8 cellular contexts compared by ENCODE assay signal in the genomic region with DNA sequence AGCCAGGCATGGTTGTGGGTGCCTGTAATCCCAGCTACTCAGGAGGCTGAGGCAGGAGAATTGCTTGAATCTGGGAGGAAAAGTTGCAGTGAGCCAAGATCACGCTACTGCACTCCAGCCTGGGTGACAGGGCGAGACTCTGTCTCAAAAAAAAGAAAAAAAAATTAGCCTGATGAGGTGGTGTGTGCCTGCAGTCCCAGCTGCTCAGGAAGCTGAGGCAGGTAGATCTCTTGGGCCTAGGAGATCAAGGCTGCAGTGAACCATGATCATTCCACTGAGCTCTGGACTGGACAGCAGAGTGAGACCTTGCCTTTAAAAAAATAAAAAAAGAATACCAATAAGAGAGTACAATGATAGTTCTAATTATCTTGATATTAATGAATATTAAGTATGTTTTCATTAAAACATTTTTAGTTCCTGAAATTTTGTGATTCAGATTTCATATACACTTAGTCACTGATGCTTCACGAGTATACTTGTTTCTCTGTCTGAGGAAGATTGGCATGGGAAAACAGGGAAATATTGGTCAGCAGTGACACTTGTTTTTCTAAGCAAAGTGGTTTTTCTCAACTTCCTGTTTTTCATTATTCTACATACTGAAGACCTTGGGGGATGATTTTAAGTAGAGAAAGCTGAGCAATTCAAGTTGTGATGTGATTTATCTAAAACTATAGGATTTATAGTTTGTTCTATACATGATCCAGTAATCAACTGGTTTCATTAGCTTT.
DNase-seq lines count a peak whose midpoint lies in the region; TF ChIP-seq lines count a peak whose summit lies in the region.

No MANE protein-coding gene starts in this region.

- H3K36me3 Mint-ChIP-seq in activated naive CD4-positive, alpha-beta T cell treated with anti-CD3 and anti-CD28 coated beads for 36 hours (ENCODE audit: low read depth), result peaks cover 2% of the 10 kb centered on the region
- H3K36me3 Mint-ChIP-seq in activated CD4-positive, alpha-beta memory T cell treated with anti-CD3 and anti-CD28 coated beads for 36 hours, result peaks cover 3% of the 10 kb centered on the region

- H3K9me3 ChIP-seq in transverse colon (no peaks in the 10 kb centered on the region), HAP-1 (no peaks in the 10 kb centered on the region)

- peak overlapping the region; percentile 59 for H3K27ac Mint-ChIP-seq in activated naive CD4-positive, alpha-beta T cell treated with anti-CD3 and anti-CD28 coated beads for 36 hours
- peak overlapping the region; percentile 84 for H3K27ac Mint-ChIP-seq in activated CD4-positive, alpha-beta memory T cell treated with anti-CD3 and anti-CD28 coated beads for 36 hours

- H3K9me3 Mint-ChIP-seq in activated naive CD4-positive, alpha-beta T cell treated with anti-CD3 and anti-CD28 coated beads for 36 hours, result no peaks in the 10 kb centered on the region
- H3K9me3 Mint-ChIP-seq in activated CD4-positive, alpha-beta memory T cell treated with anti-CD3 and anti-CD28 coated beads for 36 hours, result no peaks in the 10 kb centered on the region

- TF ChIP-seq CTCF in transverse colon (IDR thresholded peaks at IDR 0.05), result no peak

- H3K4me3 Mint-ChIP-seq in activated naive CD4-positive, alpha-beta T cell treated with anti-CD3 and anti-CD28 coated beads for 36 hours, result no peak overlapping the region
- no peak overlapping the region for H3K4me3 Mint-ChIP-seq in activated CD4-positive, alpha-beta memory T cell treated with anti-CD3 and anti-CD28 coated beads for 36 hours

- peaks cover 0 to 5% (median 0%) of the 10 kb centered on the region in 4 donors for H3K4me1 ChIP-seq in transverse colon
- no peaks in the 10 kb centered on the region for H3K4me1 ChIP-seq in HAP-1

- H3K27me3 Mint-ChIP-seq in activated naive CD4-positive, alpha-beta T cell treated with anti-CD3 and anti-CD28 coated beads for 36 hours (ENCODE audit: low read depth), result no peaks in the 10 kb centered on the region
- no peaks in the 10 kb centered on the region for H3K27me3 Mint-ChIP-seq in activated CD4-positive, alpha-beta memory T cell treated with anti-CD3 and anti-CD28 coated beads for 36 hours

- no peak overlapping the region for H3K4me3 ChIP-seq in transverse colon
- no peak overlapping the region for H3K4me3 ChIP-seq in HAP-1

- H3K27me3 ChIP-seq in transverse colon (no peaks in the 10 kb centered on the region), HAP-1 (ENCODE audit: low read depth) (no peaks in the 10 kb centered on the region)

- WGBS in transverse colon (ENCODE audit: low coverage in 1 of 2), 2 donors, result 64 to 70% methylated on average over 3 of the region's 3 CpGs

- no peak for DNase-seq in activated naive CD4-positive, alpha-beta T cell treated with anti-CD3 and anti-CD28 coated beads for 36 hours
- no peak for DNase-seq in activated naive CD4-positive, alpha-beta T cell (lab: John Stamatoyannopoulos, UW)
- peak; percentile 22 for DNase-seq in activated CD4-positive, alpha-beta memory T cell treated with anti-CD3 and anti-CD28 coated beads for 36 hours
- DNase-seq in germinal center (ENCODE audit: low spot score), result peak; percentile 16
- DNase-seq in transverse colon, result no peak
- no peak for DNase-seq in HAP-1 (ENCODE audit: low spot score in 2 of 2)
- DNase-seq in NCI-H510A (lab: John Stamatoyannopoulos, UW), result no peak
- DNase-seq in posterior vena cava (ENCODE audit: low spot score), result no peak

- no peak for TF ChIP-seq EP300 in transverse colon (IDR thresholded peaks at IDR 0.05; ENCODE audit: low read depth)

- intact Hi-C loops in activated naive CD4-positive, alpha-beta T cell treated with anti-CD3 and anti-CD28 coated beads for 36 hours (cut with micrococcal nuclease), result no loop called here
- intact Hi-C loops in activated CD4-positive, alpha-beta memory T cell treated with anti-CD3 and anti-CD28 coated beads for 36 hours (cut with micrococcal nuclease), result no loop called here
- intact Hi-C loops in transverse colon (cut with DNase I; ENCODE audit: low total_unique reads) (no loop called here), posterior vena cava (cut with DNase I) (no loop called here)

- in situ Hi-C loops in transverse colon (cut with MboI; ENCODE audit: low pct_ligation_motif_present in 1 of 4, low pct_unique_long_range_greater_than_20kb in 1 of 4, low sequenced_read_pairs in 3 of 4) (no loop called here), HAP-1 (cut with MboI; ENCODE audit: low sequenced_read_pairs) (no loop called here)

- CTCF ChIA-PET in activated naive CD4-positive, alpha-beta T cell treated with anti-CD3 and anti-CD28 coated beads for 36 hours (lab: Charles Lee), result interaction anchor here (0.6 to 1.5 kb wide), 3 partner anchors 13 to 119 kb away, joined by 3 to 7 read pairs (median 5); no protein-coding TSS in a partner anchor
- CTCF ChIA-PET in activated CD4-positive, alpha-beta memory T cell treated with anti-CD3 and anti-CD28 coated beads for 36 hours (lab: Charles Lee), result interaction anchor here (0.8 to 2.7 kb wide), 2 partner anchors 8 to 15 kb away, joined by 3 to 13 read pairs; no protein-coding TSS in a partner anchor

- peak overlapping the region in 3 of 4 donors; percentile 22 to 48 (median 24) for H3K27ac ChIP-seq in transverse colon

- H3K4me1 Mint-ChIP-seq in activated naive CD4-positive, alpha-beta T cell treated with anti-CD3 and anti-CD28 coated beads for 36 hours (ENCODE audit: low read depth), result peaks cover 22% of the 10 kb centered on the region
- H3K4me1 Mint-ChIP-seq in activated CD4-positive, alpha-beta memory T cell treated with anti-CD3 and anti-CD28 coated beads for 36 hours (ENCODE audit: low read depth), result peaks cover 30% of the 10 kb centered on the region

- H3K36me3 ChIP-seq in transverse colon, result no peaks in the 10 kb centered on the region
- no peaks in the 10 kb centered on the region for H3K36me3 ChIP-seq in HAP-1 (replicated peaks)

- no peak for TF ChIP-seq POLR2A in transverse colon (IDR thresholded peaks at IDR 0.05)

- POLR2A ChIA-PET in activated CD4-positive, alpha-beta memory T cell treated with anti-CD3 and anti-CD28 coated beads for 36 hours (lab: Charles Lee), result interaction anchor here (0.6 to 1.2 kb wide), 3 partner anchors 77 to 176 kb away, joined by 3 read pairs; partner anchors contain the start of genes ADK and AP3M1

Comparison
In these comparisons a context has a peak if more than half of its experiments do, and no peak if none do; other contexts are left out.
1. DNase-seq: peak in activated CD4-positive, alpha-beta memory T cell treated with anti-CD3 and anti-CD28 coated beads for 36 hours (single experiment) and germinal center (single experiment); none in activated naive CD4-positive, alpha-beta T cell treated with anti-CD3 and anti-CD28 coated beads for 36 hours (single experiment), activated naive CD4-positive, alpha-beta T cell (0 of 4), transverse colon (single experiment), HAP-1 (0 of 2), NCI-H510A (single experiment) and posterior vena cava (single experiment).